11 cellular contexts compared by ENCODE assay signal in the genomic region with DNA sequence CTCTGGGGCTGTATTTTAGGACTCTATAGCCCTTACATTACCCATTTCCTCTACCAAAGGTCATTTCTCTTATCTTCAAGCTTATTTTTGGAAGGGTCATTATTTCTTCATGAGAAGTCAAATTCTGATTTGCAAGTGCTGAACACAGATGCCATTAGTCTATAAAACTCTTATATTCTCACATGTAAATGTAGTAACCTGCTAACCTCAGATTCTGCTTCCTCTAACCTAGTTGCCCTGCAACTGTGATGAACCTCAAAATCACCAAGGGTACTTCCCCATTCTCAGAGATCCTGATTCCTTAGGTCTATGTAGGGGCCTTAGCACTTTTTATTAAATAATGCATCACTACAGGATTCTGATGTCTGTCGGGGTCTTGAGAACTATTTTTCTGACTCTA. TPM values are rescaled to one million over a fixed set of nuclear protein-coding genes. Genes with fewer than 3 reads are reported as not detected.
DNase-seq lines count a peak whose midpoint lies in the region; ATAC-seq and TF ChIP-seq lines count a peak whose summit lies in the region.
"Had no signal": no experiment of that assay in that cellular context is flagged by ENCODE, and none has a peak within 500 bp of the region (broad histone marks: within the 10 kb centered on the region; RNA-seq: fewer than 3 reads in every experiment).

No MANE protein-coding gene starts in this region.

- DNase-seq in activated T-cell treated with anti-CD3 and anti-CD28 coated beads, Interleukin-2, amount 50 U/mL, for 72 hours, result no peak
- DNase-seq in activated T-cell treated with anti-CD3 and anti-CD28 coated beads for 4 hours (no peak), upper lobe of right lung (no peak), progenitor cell of endocrine pancreas (ENCODE audit: low spot score, unreplicated experiment) (no peak), NCI-H2227 (lab: John Stamatoyannopoulos, UW; ENCODE audit: unreplicated experiment) (no peak), gastrocnemius medialis (no peak)
- DNase-seq: NCI-H345 had no signal

- no peak for ATAC-seq in activated T-cell treated with anti-CD3 and anti-CD28 coated beads, Interleukin-2, amount 50 U/mL, for 72 hours (replicated peaks in 1 of 2)
- ATAC-seq in HG02973 (IDR thresholded peaks at IDR 0.05; ENCODE audit: unreplicated experiment) (peak; percentile 46), upper lobe of right lung (peak; percentile 73), gastrocnemius medialis (no peak)

- H3K27ac Mint-ChIP-seq in activated T-cell treated with anti-CD3 and anti-CD28 coated beads, Interleukin-2, amount 50 U/mL, for 72 hours, result peak overlapping the region; percentile 55
- no peak overlapping the region for H3K27ac Mint-ChIP-seq in progenitor cell of endocrine pancreas

- in situ Hi-C loops in gastrocnemius medialis (cut with MboI; ENCODE audit: low sequenced_read_pairs in 4 of 4), result no loop called here

- H3K4me1 ChIP-seq in upper lobe of right lung (peaks cover 30% of the 10 kb centered on the region), gastrocnemius medialis (peaks cover 5 to 9% of the 10 kb centered on the region in 2 donors)

- H3K27me3 Mint-ChIP-seq in activated T-cell treated with anti-CD3 and anti-CD28 coated beads, Interleukin-2, amount 50 U/mL, for 72 hours (ENCODE audit: low read depth), result no peaks in the 10 kb centered on the region
- peaks cover 35% of the 10 kb centered on the region for H3K27me3 Mint-ChIP-seq in progenitor cell of endocrine pancreas

- H3K36me3 ChIP-seq in upper lobe of right lung (no peaks in the 10 kb centered on the region), gastrocnemius medialis (no peaks in the 10 kb centered on the region)
- H3K36me3 ChIP-seq: suprapubic skin had no signal

- H3K27ac ChIP-seq in upper lobe of right lung (no peak overlapping the region), gastrocnemius medialis (peak overlapping the region in 1 of 4 donors; percentile 33)
- H3K27ac ChIP-seq: suprapubic skin, VCaP had no signal

- H3K9me3 Mint-ChIP-seq in activated T-cell treated with anti-CD3 and anti-CD28 coated beads, Interleukin-2, amount 50 U/mL, for 72 hours, result no peaks in the 10 kb centered on the region
- no peaks in the 10 kb centered on the region for H3K9me3 Mint-ChIP-seq in progenitor cell of endocrine pancreas (ENCODE audit: low read depth)

- H3K27me3 ChIP-seq in upper lobe of right lung (no peaks in the 10 kb centered on the region), gastrocnemius medialis (peaks cover 0 to 5% (median 4%) of the 10 kb centered on the region in 3 donors)
- H3K27me3 ChIP-seq: suprapubic skin had no signal

- intact Hi-C loops in upper lobe of right lung (cut with DNase I), result no loop called here
- intact Hi-C loops in gastrocnemius medialis (cut with DNase I; ENCODE audit: low total_unique reads), result no loop called here

- H3K36me3 Mint-ChIP-seq in activated T-cell treated with anti-CD3 and anti-CD28 coated beads, Interleukin-2, amount 50 U/mL, for 72 hours (ENCODE audit: insufficient read depth in 2 of 2), result peaks cover 14 to 25% of the 10 kb centered on the region in 2 donors
- H3K36me3 Mint-ChIP-seq in progenitor cell of endocrine pancreas (ENCODE audit: insufficient read depth), result no peaks in the 10 kb centered on the region

- H3K4me3 ChIP-seq in upper lobe of right lung, result no peak overlapping the region
- H3K4me3 ChIP-seq in gastrocnemius medialis, result no peak overlapping the region
- H3K4me3 ChIP-seq: suprapubic skin had no signal

- no peaks in the 10 kb centered on the region for H3K9me3 ChIP-seq in upper lobe of right lung
- no peaks in the 10 kb centered on the region for H3K9me3 ChIP-seq in gastrocnemius medialis
- H3K9me3 ChIP-seq: suprapubic skin had no signal

- TF ChIP-seq CTCF in upper lobe of right lung (IDR thresholded peaks at IDR 0.05), result no peak
- TF ChIP-seq CTCF in progenitor cell of endocrine pancreas (IDR thresholded peaks at IDR 0.05; ENCODE audit: unreplicated experiment), result no peak
- no peak for TF ChIP-seq CTCF in gastrocnemius medialis (IDR thresholded peaks at IDR 0.05 in 4 of 5, conservative IDR thresholded peaks at IDR 0.05 in 1 of 5)

- H3K4me3 Mint-ChIP-seq in activated T-cell treated with anti-CD3 and anti-CD28 coated beads, Interleukin-2, amount 50 U/mL, for 72 hours, result peak overlapping the region; percentile 35 to 64
- no peak overlapping the region for H3K4me3 Mint-ChIP-seq in progenitor cell of endocrine pancreas (ENCODE audit: low read depth)

- H3K4me1 Mint-ChIP-seq in activated T-cell treated with anti-CD3 and anti-CD28 coated beads, Interleukin-2, amount 50 U/mL, for 72 hours (ENCODE audit: low read depth), result peaks cover 72% of the 10 kb centered on the region
- no peaks in the 10 kb centered on the region for H3K4me1 Mint-ChIP-seq in progenitor cell of endocrine pancreas (ENCODE audit: low read depth)

- TF ChIP-seq POLR2A in Raji (IDR thresholded peaks at IDR 0.05; ENCODE audit: insufficient read depth, low read depth, low read length), result 0 out of 2 replicates have a peak, but pooled peaks have one; percentile 28
- TF ChIP-seq POLR2A in gastrocnemius medialis (IDR thresholded peaks at IDR 0.05), result no peak

RNA-seq across cellular contexts. Expression of a gene that starts 6.3 kb away (rescaled TPM):
- 100 to 1,000 TPM; 111 to 138 TPM for total RNA-seq in activated T-cell treated with anti-CD3 and anti-CD28 coated beads, Interleukin-2, amount 50 U/mL, for 72 hours
- 41.2 TPM for total RNA-seq in upper lobe of right lung
- 1.9 and 2.7 TPM in 2 replicates for total RNA-seq in progenitor cell of endocrine pancreas
- total RNA-seq in gastrocnemius medialis, result 1 to 10 TPM; 2.7 to 5.9 (median 4.9) TPM

RNA-seq across cellular contexts. Expression of a gene that starts 44.4 kb away (rescaled TPM):
- 10 to 100 TPM; 60.7 to 76.9 TPM for total RNA-seq in activated T-cell treated with anti-CD3 and anti-CD28 coated beads, Interleukin-2, amount 50 U/mL, for 72 hours
- total RNA-seq in upper lobe of right lung (478 TPM), progenitor cell of endocrine pancreas (4.1 and 6.0 TPM in 2 replicates), gastrocnemius medialis (100 to 1,000 TPM in 1 of 4 donors, 10 to 100 TPM in 3; 23.4 to 119 (median 74.2) TPM)

Comparison
In these comparisons a context has a peak if more than half of its experiments do, and no peak if none do; other contexts are left out.
1. ATAC-seq: peak in HG02973 (single experiment) and upper lobe of right lung (single experiment); none in activated T-cell treated with anti-CD3 and anti-CD28 coated beads, Interleukin-2, amount 50 U/mL, for 72 hours (0 of 2) and gastrocnemius medialis (0 of 2).